ENCODE assay signal across 26 cellular contexts in genomic region chr1:9793291-9793690, GRCh38. TPM values are rescaled to one million over a fixed set of nuclear protein-coding genes. Genes with fewer than 3 reads are reported as not detected.
DNase-seq lines count a peak whose midpoint lies in the region; ATAC-seq, FAIRE-seq and TF ChIP-seq lines count a peak whose summit lies in the region.
"Had no signal": no experiment of that assay in that cellular context is flagged by ENCODE, and none has a peak within 500 bp of the region (broad histone marks: within the 10 kb centered on the region; RNA-seq: fewer than 3 reads in every experiment).

No MANE protein-coding gene starts in this region.

- H3K9ac ChIP-seq in iPS-15b (ENCODE audit: low read depth, low read length), result peak overlapping the region; percentile 37

- H3K27ac ChIP-seq in GM23338 (ENCODE audit: low read depth) (peak overlapping the region; percentile 76; the same call in 1 of the 2 replicates), psoas muscle (peak overlapping the region; percentile 2), PC-9 (no peak overlapping the region)
- H3K27ac ChIP-seq: C4-2B, pancreas had no signal

- H3K79me2 ChIP-seq in GM23338 (replicated peaks; ENCODE audit: insufficient read depth), result peaks cover 96% of the 10 kb centered on the region
- peaks cover 47% of the 10 kb centered on the region for H3K79me2 ChIP-seq in PC-9 (ENCODE audit: low read depth)

- H3K9me3 ChIP-seq in iPS-15b (ENCODE audit: control insufficient read depth, insufficient read depth, low read length), result no peaks in the 10 kb centered on the region
- H3K9me3 ChIP-seq in psoas muscle, result no peaks in the 10 kb centered on the region
- no peaks in the 10 kb centered on the region for H3K9me3 ChIP-seq in PC-9 (ENCODE audit: insufficient read depth, low read depth)
- H3K9me3 ChIP-seq: pancreas had no signal

- POLR2A ChIA-PET in PC-9 (lab: Charles Lee; ENCODE audit: unreplicated experiment), result no interaction called here

- DNase-seq in GM23338 (ENCODE audit: low spot score) (no peak), NCI-H69 (lab: John Stamatoyannopoulos, UW) (peak; percentile 13), psoas muscle (no peak), PC-9 (no peak), mesenteric fat pad (ENCODE audit: low spot score) (no peak), GM19239 (ENCODE audit: insufficient read length, low spot score) (no peak)
- DNase-seq: activated CD4-positive, alpha-beta memory T cell treated with anti-CD3 and anti-CD28 coated beads for 36 hours; activated effector memory CD4-positive, alpha-beta T cell treated with Interleukin-2 at 50 U/mL for 16 hours; activated naive CD8-positive, alpha-beta T cell treated with anti-CD3 and anti-CD28 coated beads, Interleukin-2, amount 10 ng/mL, durations not matched to agents 7 days and 5 days; Karpas-422; left cardiac atrium; mammary epithelial cell; MV-4-11; naive B cell; NCI-H187; NCI-H226; SHP77 treated with DMSO at 0.1 percent for 48 hours; stimulated activated CD4-positive, alpha-beta T cell treated with anti-CD3 and anti-CD28 coated beads, Interleukin-12 subunit alpha, Interleukin-12 subunit beta, amount 100 ng/mL, for 4 hours; stimulated activated CD4-positive, alpha-beta T cell treated with anti-CD3 and anti-CD28 coated beads, Interleukin-4, amount 100 ng/mL, for 4 hours; stimulated activated naive CD4-positive, alpha-beta T cell treated with Interleukin-2 at 50 U/mL for 16 hours; T-cell had no signal

- H3K36me3 Mint-ChIP-seq in GM23338 (ENCODE audit: low read depth), result peaks cover 11% of the 10 kb centered on the region; the same call in 1 of the 3 replicates
- H3K36me3 Mint-ChIP-seq: activated CD4-positive, alpha-beta memory T cell treated with anti-CD3 and anti-CD28 coated beads for 36 hours; naive B cell had no signal

- TF ChIP-seq CTCF in GM23338 (conservative IDR thresholded peaks at IDR 0.05; ENCODE audit: low read depth in 2 of 2) (no peak), psoas muscle (IDR thresholded peaks at IDR 0.05) (no peak), PC-9 (conservative IDR thresholded peaks at IDR 0.05) (no peak)

- 87% methylated on average over 15 of the region's 15 CpGs for WGBS in psoas muscle, 3 donors

- H3K27ac Mint-ChIP-seq in GM23338, result no peak overlapping the region
- H3K27ac Mint-ChIP-seq: activated CD4-positive, alpha-beta memory T cell treated with anti-CD3 and anti-CD28 coated beads for 36 hours; activated naive CD8-positive, alpha-beta T cell treated with anti-CD3 and anti-CD28 coated beads, Interleukin-2, amount 10 ng/mL, durations not matched to agents 7 days and 5 days had no signal

- no peaks in the 10 kb centered on the region for H3K27me3 ChIP-seq in GM23338 (ENCODE audit: insufficient read depth)
- H3K27me3 ChIP-seq in iPS-15b (ENCODE audit: control insufficient read depth, insufficient read depth, low read length), result no peaks in the 10 kb centered on the region
- H3K27me3 ChIP-seq in psoas muscle (ENCODE audit: insufficient read depth in 3 of 3, low read length in 2 of 3), result no peaks in the 10 kb centered on the region
- H3K27me3 ChIP-seq in PC-9 (ENCODE audit: insufficient read depth, low read depth), result no peaks in the 10 kb centered on the region
- H3K27me3 ChIP-seq: pancreas had no signal

- H3K4me1 Mint-ChIP-seq in GM23338, result peaks cover 51% of the 10 kb centered on the region

- peaks cover 7% of the 10 kb centered on the region for H3K27me3 Mint-ChIP-seq in GM23338 (ENCODE audit: insufficient read depth, low read depth, poor library complexity)
- H3K27me3 Mint-ChIP-seq: activated CD4-positive, alpha-beta memory T cell treated with anti-CD3 and anti-CD28 coated beads for 36 hours; activated naive CD8-positive, alpha-beta T cell treated with anti-CD3 and anti-CD28 coated beads, Interleukin-2, amount 10 ng/mL, durations not matched to agents 7 days and 5 days; naive B cell; T-cell had no signal

- H4K20me1 ChIP-seq in GM23338 (replicated peaks; ENCODE audit: insufficient read depth) (peaks cover 55% of the 10 kb centered on the region), PC-9 (ENCODE audit: insufficient read depth) (peaks cover 13% of the 10 kb centered on the region)

- FAIRE-seq in GM19239 (lab: Jason Lieb, UNC), result no peak
- FAIRE-seq: astrocyte, pancreas had no signal

- H3K36me3 ChIP-seq in GM23338 (ENCODE audit: insufficient read depth), result no peaks in the 10 kb centered on the region
- H3K36me3 ChIP-seq in iPS-15b (ENCODE audit: control insufficient read depth, insufficient read depth, low read length), result no peaks in the 10 kb centered on the region
- no peaks in the 10 kb centered on the region for H3K36me3 ChIP-seq in psoas muscle (ENCODE audit: insufficient read depth in 1 of 2, low read depth in 1 of 2)
- no peaks in the 10 kb centered on the region for H3K36me3 ChIP-seq in PC-9 (ENCODE audit: low read depth)
- H3K36me3 ChIP-seq: pancreas had no signal

- H3K4me2 ChIP-seq in GM23338, result peak overlapping the region; percentile 52
- no peak overlapping the region for H3K4me2 ChIP-seq in PC-9

- no TSS peak for BruUV-seq in PC-9 (replicated peaks; lab: Mats Ljungman, UMichigan)

- CTCF ChIA-PET in PC-9 (lab: Charles Lee), result interaction anchor here (0.6 kb wide), 1 partner anchor 659 kb away, joined by 7 read pairs; no protein-coding TSS in a partner anchor

- no peak overlapping the region for H3K4me3 ChIP-seq in GM23338
- H3K4me3 ChIP-seq in iPS-15b (ENCODE audit: low read depth, low read length), result no peak overlapping the region
- no peak overlapping the region for H3K4me3 ChIP-seq in psoas muscle
- H3K4me3 ChIP-seq in PC-9, result no peak overlapping the region
- H3K4me3 ChIP-seq: pancreas had no signal

- H2AFZ ChIP-seq in GM23338 (no peak overlapping the region), PC-9 (no peak overlapping the region)

- H3F3A ChIP-seq in GM23338 (replicated peaks; ENCODE audit: low read depth) (peaks cover 10% of the 10 kb centered on the region; the same call in 1 of the 2 replicates), PC-9 (ENCODE audit: insufficient read depth, low read depth) (no peaks in the 10 kb centered on the region)

- no peaks in the 10 kb centered on the region for H3K9me2 ChIP-seq in GM23338 (ENCODE audit: insufficient read depth)
- H3K9me2 ChIP-seq in PC-9 (ENCODE audit: insufficient read depth), result no peaks in the 10 kb centered on the region

- H3K9me3 Mint-ChIP-seq in GM23338, result no peaks in the 10 kb centered on the region
- H3K9me3 Mint-ChIP-seq: activated CD4-positive, alpha-beta memory T cell treated with anti-CD3 and anti-CD28 coated beads for 36 hours; naive B cell; T-cell had no signal

- intact Hi-C loops in psoas muscle (cut with DNase I) (no loop called here), PC-9 (cut with micrococcal nuclease; ENCODE audit: unreplicated experiment) (no loop called here)

- no peak overlapping the region for H3K4me3 Mint-ChIP-seq in GM23338
- H3K4me3 Mint-ChIP-seq: activated CD4-positive, alpha-beta memory T cell treated with anti-CD3 and anti-CD28 coated beads for 36 hours; activated naive CD8-positive, alpha-beta T cell treated with anti-CD3 and anti-CD28 coated beads, Interleukin-2, amount 10 ng/mL, durations not matched to agents 7 days and 5 days; naive B cell; T-cell had no signal

- H3K4me1 ChIP-seq in GM23338 (ENCODE audit: insufficient read depth) (peaks cover 49% of the 10 kb centered on the region), iPS-15b (ENCODE audit: control insufficient read depth, insufficient read depth, low read length) (peaks cover 21% of the 10 kb centered on the region), psoas muscle (peaks cover 34% of the 10 kb centered on the region), PC-9 (replicated peaks; ENCODE audit: insufficient read depth) (no peaks in the 10 kb centered on the region)

- ATAC-seq in GM23338, result no peak
- ATAC-seq in psoas muscle, result no peak
- ATAC-seq: activated CD4-positive, CD25-positive, alpha-beta regulatory T cell treated with anti-CD3 and anti-CD28 coated beads, Interleukin-2, amount 50 U/mL, for 24 hours; left cardiac atrium; T-cell had no signal

TF ChIP-seq in GM23338, 12 proteins besides CTCF, POLR2A, EP300 and RAD21 (continues in another document):
- no peak for TF ChIP-seq NANOG (IDR thresholded peaks at IDR 0.05; ENCODE audit: borderline replicate concordance)
- TF ChIP-seq STAT1 (IDR thresholded peaks at IDR 0.05; ENCODE audit: unreplicated experiment), result no peak
- no peak for TF ChIP-seq REST (IDR thresholded peaks at IDR 0.05; ENCODE audit: unreplicated experiment)
- TF ChIP-seq CREB1 (CRISPR knock-in tag; IDR thresholded peaks at IDR 0.05; ENCODE audit: low read depth), result no peak
- TF ChIP-seq POLR2AphosphoS5 (IDR thresholded peaks at IDR 0.05; ENCODE audit: low read depth), result no peak

RNA-seq across cellular contexts. Expression of gene CLSTN1, which starts 30.5 kb away (rescaled TPM):
- total RNA-seq in GM23338 (2014; rRNA removed; shearing (Covaris generic)), result 56.4 and 66.2 TPM in 2 replicates
- 38.5 and 41.7 TPM in 2 replicates for polyA plus RNA-seq in GM23338 (2016; fragmentation: Nextera tagmentation; extraction: Ambion mirVana)
- 10 to 100 TPM; 19.7 to 48.7 (median 23.8) TPM for total RNA-seq in psoas muscle
- 10 to 100 TPM in 2 of 3 donors, 1 to 10 TPM in 1; 7.3 to 11.0 (median 10.4) TPM for polyA plus RNA-seq in psoas muscle
- 138 and 140 TPM in 2 replicates for total RNA-seq in PC-9 (2021)
- total RNA-seq in mesenteric fat pad, result 43.6 TPM
